In the genomic region with DNA sequence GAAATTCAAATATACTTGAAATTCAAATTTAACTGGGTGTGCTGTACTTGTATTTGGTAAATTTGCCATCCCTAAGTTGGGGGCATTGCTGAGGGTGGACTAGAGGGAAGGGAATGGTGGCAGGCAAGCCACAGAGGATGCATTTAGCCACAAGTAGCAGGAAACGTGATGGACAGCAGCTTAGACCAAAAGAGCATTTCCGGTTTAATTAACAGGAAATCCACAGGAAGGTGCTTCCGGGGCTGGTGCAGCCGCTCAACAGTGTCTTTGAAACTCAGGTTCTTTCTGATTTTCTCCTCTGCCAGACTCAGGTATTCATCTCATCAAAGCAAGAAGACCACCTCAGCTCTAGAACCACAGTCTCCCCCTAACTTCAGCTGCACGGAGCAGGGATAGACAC, we compare ENCODE assay signal across 10 cellular contexts. TPM values are rescaled to one million over a fixed set of nuclear protein-coding genes. Genes with fewer than 3 reads are reported as not detected.
DNase-seq lines count a peak whose midpoint lies in the region; ATAC-seq lines count a peak whose summit lies in the region.
"Had no signal": no experiment of that assay in that cellular context is flagged by ENCODE, and none has a peak within 500 bp of the region (broad histone marks: within the 10 kb centered on the region; RNA-seq: fewer than 3 reads in every experiment).

No MANE protein-coding gene starts in this region.

- peak; percentile 40 for DNase-seq in activated T-cell treated with anti-CD3 and anti-CD28 coated beads, Interleukin-2, amount 50 U/mL, for 24 hours
- no peak for DNase-seq in activated T-cell treated with anti-CD3 and anti-CD28 coated beads, Interleukin-2, amount 50 U/mL, for 1 hour
- peak; percentile 38 for DNase-seq in activated CD4-positive, alpha-beta memory T cell treated with anti-CD3 and anti-CD28 coated beads for 36 hours
- DNase-seq in central memory CD4-positive, alpha-beta T cell, result no peak
- DNase-seq in GM23248, result no peak
- DNase-seq in effector CD4-positive, alpha-beta T cell, result no peak
- DNase-seq: lower lobe of right lung had no signal

- no peaks in the 10 kb centered on the region for H3K27me3 Mint-ChIP-seq in activated T-cell treated with anti-CD3 and anti-CD28 coated beads, Interleukin-2, amount 50 U/mL, for 24 hours
- H3K27me3 Mint-ChIP-seq in activated CD4-positive, alpha-beta memory T cell treated with anti-CD3 and anti-CD28 coated beads for 36 hours, result no peaks in the 10 kb centered on the region
- no peaks in the 10 kb centered on the region for H3K27me3 Mint-ChIP-seq in stimulated activated naive CD8-positive, alpha-beta T cell treated with anti-CD3 and anti-CD28 coated beads, Interleukin-15, Interleukin-2, amounts not matched to agents 100 ng/mL and 50 ng/mL, for 24 hours

- H3K9me3 Mint-ChIP-seq in activated T-cell treated with anti-CD3 and anti-CD28 coated beads, Interleukin-2, amount 50 U/mL, for 24 hours, result peaks cover 6% of the 10 kb centered on the region
- no peaks in the 10 kb centered on the region for H3K9me3 Mint-ChIP-seq in activated CD4-positive, alpha-beta memory T cell treated with anti-CD3 and anti-CD28 coated beads for 36 hours
- H3K9me3 Mint-ChIP-seq in stimulated activated naive CD8-positive, alpha-beta T cell treated with anti-CD3 and anti-CD28 coated beads, Interleukin-15, Interleukin-2, amounts not matched to agents 100 ng/mL and 50 ng/mL, for 24 hours, result no peaks in the 10 kb centered on the region

- no peaks in the 10 kb centered on the region for H3K9me2 ChIP-seq in GM23248 (ENCODE audit: insufficient read depth)

- H3K36me3 ChIP-seq in GM23248 (ENCODE audit: low read depth), result no peaks in the 10 kb centered on the region
- H3K36me3 ChIP-seq: cardiac muscle cell, lower lobe of right lung had no signal

- no peak overlapping the region for H3K27ac ChIP-seq in GM23248
- H3K27ac ChIP-seq: cardiac muscle cell, lower lobe of right lung had no signal

- H3K79me2 ChIP-seq in GM23248 (ENCODE audit: insufficient read depth), result no peaks in the 10 kb centered on the region

- no peak overlapping the region for H3K9ac ChIP-seq in GM23248

- H3K27me3 ChIP-seq in GM23248 (replicated peaks; ENCODE audit: insufficient read depth), result no peaks in the 10 kb centered on the region
- H3K27me3 ChIP-seq: cardiac muscle cell had no signal

- no peak overlapping the region for H3K4me3 ChIP-seq in GM23248
- H3K4me3 ChIP-seq: cardiac muscle cell, lower lobe of right lung had no signal

- H3K9me3 ChIP-seq in GM23248 (ENCODE audit: low read depth), result no peaks in the 10 kb centered on the region
- H3K9me3 ChIP-seq: lower lobe of right lung had no signal

- peak overlapping the region; percentile 81 for H3K27ac Mint-ChIP-seq in activated T-cell treated with anti-CD3 and anti-CD28 coated beads, Interleukin-2, amount 50 U/mL, for 24 hours
- H3K27ac Mint-ChIP-seq in activated CD4-positive, alpha-beta memory T cell treated with anti-CD3 and anti-CD28 coated beads for 36 hours, result peak overlapping the region; percentile 58
- H3K27ac Mint-ChIP-seq in stimulated activated naive CD8-positive, alpha-beta T cell treated with anti-CD3 and anti-CD28 coated beads, Interleukin-15, Interleukin-2, amounts not matched to agents 100 ng/mL and 50 ng/mL, for 24 hours, result peak overlapping the region; percentile 64

- H3K36me3 Mint-ChIP-seq in activated T-cell treated with anti-CD3 and anti-CD28 coated beads, Interleukin-2, amount 50 U/mL, for 24 hours (ENCODE audit: low read depth), result no peaks in the 10 kb centered on the region
- H3K36me3 Mint-ChIP-seq in activated CD4-positive, alpha-beta memory T cell treated with anti-CD3 and anti-CD28 coated beads for 36 hours, result no peaks in the 10 kb centered on the region
- H3K36me3 Mint-ChIP-seq in stimulated activated naive CD8-positive, alpha-beta T cell treated with anti-CD3 and anti-CD28 coated beads, Interleukin-15, Interleukin-2, amounts not matched to agents 100 ng/mL and 50 ng/mL, for 24 hours (ENCODE audit: low read depth), result no peaks in the 10 kb centered on the region

- 88 to 89% methylated on average over 5 of the region's 5 CpGs for WGBS in GM23248 (ENCODE audit: low coverage in 1 of 2, low lambda C conversion rate in 2 of 2, missing lambda C conversion rate in 2 of 2), 2 experiments

- H3K4me1 Mint-ChIP-seq in activated T-cell treated with anti-CD3 and anti-CD28 coated beads, Interleukin-2, amount 50 U/mL, for 24 hours (ENCODE audit: low read depth), result peaks cover 20% of the 10 kb centered on the region
- peaks cover 17% of the 10 kb centered on the region for H3K4me1 Mint-ChIP-seq in activated CD4-positive, alpha-beta memory T cell treated with anti-CD3 and anti-CD28 coated beads for 36 hours (ENCODE audit: low read depth)
- peaks cover 24% of the 10 kb centered on the region for H3K4me1 Mint-ChIP-seq in stimulated activated naive CD8-positive, alpha-beta T cell treated with anti-CD3 and anti-CD28 coated beads, Interleukin-15, Interleukin-2, amounts not matched to agents 100 ng/mL and 50 ng/mL, for 24 hours (ENCODE audit: low read depth)

- CTCF ChIA-PET in activated CD4-positive, alpha-beta memory T cell treated with anti-CD3 and anti-CD28 coated beads for 36 hours (lab: Charles Lee), result interaction anchor here (0.9 to 1.6 kb wide), 2 partner anchors 15 to 26 kb away, joined by 3 to 7 read pairs; no protein-coding TSS in a partner anchor

- POLR2A ChIA-PET in activated CD4-positive, alpha-beta memory T cell treated with anti-CD3 and anti-CD28 coated beads for 36 hours (lab: Charles Lee), result no interaction called here

- in situ Hi-C loops in GM23248 (cut with MboI), result no loop called here

- H3K4me2 ChIP-seq in GM23248 (ENCODE audit: unreplicated experiment), result no peak overlapping the region

- no peaks in the 10 kb centered on the region for H4K20me1 ChIP-seq in GM23248 (ENCODE audit: insufficient read depth)

- H3F3A ChIP-seq in GM23248 (ENCODE audit: insufficient read depth), result 0 out of 2 replicates have a peak, but pooled peaks cover 1% of the 10 kb centered on the region

- H3K4me3 Mint-ChIP-seq in activated T-cell treated with anti-CD3 and anti-CD28 coated beads, Interleukin-2, amount 50 U/mL, for 24 hours, result peak overlapping the region; percentile 38
- no peak overlapping the region for H3K4me3 Mint-ChIP-seq in activated CD4-positive, alpha-beta memory T cell treated with anti-CD3 and anti-CD28 coated beads for 36 hours
- no peak overlapping the region for H3K4me3 Mint-ChIP-seq in stimulated activated naive CD8-positive, alpha-beta T cell treated with anti-CD3 and anti-CD28 coated beads, Interleukin-15, Interleukin-2, amounts not matched to agents 100 ng/mL and 50 ng/mL, for 24 hours

- ATAC-seq in HG03196 (IDR thresholded peaks at IDR 0.05; ENCODE audit: unreplicated experiment), result peak; percentile 80
- ATAC-seq: lower lobe of right lung had no signal

- intact Hi-C loops in activated CD4-positive, alpha-beta memory T cell treated with anti-CD3 and anti-CD28 coated beads for 36 hours (cut with micrococcal nuclease), result no loop called here

- H2AFZ ChIP-seq in GM23248, result no peak overlapping the region

- no peaks in the 10 kb centered on the region for H3K4me1 ChIP-seq in GM23248 (ENCODE audit: insufficient read depth)
- H3K4me1 ChIP-seq: lower lobe of right lung had no signal

RNA-seq across cellular contexts. Expression of a gene that starts 7.9 kb away (rescaled TPM):
- under 1 TPM; 0.07 to 0.17 TPM for total RNA-seq in activated CD4-positive, alpha-beta memory T cell treated with anti-CD3 and anti-CD28 coated beads for 36 hours
- total RNA-seq in GM23248 (2014; rRNA removed; shearing (Covaris generic)), result not detected in 2 replicates
- 0.38 and 0.41 TPM in 2 replicates for polyA plus RNA-seq in GM23248 (2016; fragmentation: Nextera tagmentation; extraction: Ambion mirVana)
- total RNA-seq: cardiac muscle cell had no signal
- polyA plus RNA-seq: cardiac muscle cell had no signal

Comparison
In these comparisons a context has a peak if more than half of its experiments do, and no peak if none do; other contexts are left out.
1. DNase-seq: peak in activated T-cell treated with anti-CD3 and anti-CD28 coated beads, Interleukin-2, amount 50 U/mL, for 24 hours (single experiment) and activated CD4-positive, alpha-beta memory T cell treated with anti-CD3 and anti-CD28 coated beads for 36 hours (single experiment); none in activated T-cell treated with anti-CD3 and anti-CD28 coated beads, Interleukin-2, amount 50 U/mL, for 1 hour (single experiment), central memory CD4-positive, alpha-beta T cell (single experiment), GM23248 (single experiment) and effector CD4-positive, alpha-beta T cell (single experiment).
2. Peak in every context shown above with its lines, with median percentiles within 50 percentile points of each other: H3K27ac Mint-ChIP-seq.